In genomic region chr1:59017501-59018231, GRCh38 we compare ENCODE assay signal across 24 cellular contexts.
DNase-seq lines count a peak whose midpoint lies in the region; ATAC-seq and TF ChIP-seq lines count a peak whose summit lies in the region.
"Had no signal": no experiment of that assay in that cellular context is flagged by ENCODE, and none has a peak within 500 bp of the region (broad histone marks: within the 10 kb centered on the region; RNA-seq: fewer than 3 reads in every experiment).

No MANE protein-coding gene starts in this region.

- no peak overlapping the region for H2BK5ac ChIP-seq in mesenchymal stem cell (ENCODE audit: low read depth, low read length, poor library complexity, severe bottlenecking)

- H3K4me3 Mint-ChIP-seq in mesothelial cell of epicardium, result no peak overlapping the region
- H3K4me3 Mint-ChIP-seq: stimulated activated naive CD8-positive, alpha-beta T cell treated with anti-CD3 and anti-CD28 coated beads, Interleukin-15, Interleukin-2, amounts not matched to agents 100 ng/mL and 50 ng/mL, for 24 hours had no signal

- TF ChIP-seq CTCF in astrocyte of the spinal cord (IDR thresholded peaks at IDR 0.05; ENCODE audit: low read depth, low read length), result no peak
- TF ChIP-seq CTCF in mesothelial cell of epicardium (IDR thresholded peaks at IDR 0.05; ENCODE audit: unreplicated experiment), result no peak

- H3K79me1 ChIP-seq in mesenchymal stem cell (replicated peaks; ENCODE audit: low read length, poor library complexity, severe bottlenecking), result peaks cover 2% of the 10 kb centered on the region

- no peak overlapping the region for H3K14ac ChIP-seq in mesenchymal stem cell (ENCODE audit: low read length in 2 of 2)

- H2AFZ ChIP-seq in mesenchymal stem cell (ENCODE audit: low read depth, low read length), result no peak overlapping the region
- H2AFZ ChIP-seq: PC-9 had no signal

- H3K23ac ChIP-seq in mesenchymal stem cell (ENCODE audit: low read length in 2 of 2), result no peak overlapping the region

- H3K18ac ChIP-seq in mesenchymal stem cell (ENCODE audit: low read depth in 1 of 2, low read length in 2 of 2), result peak overlapping the region in 1 of 2 experiments; percentile 16

- no peak overlapping the region for H4K8ac ChIP-seq in mesenchymal stem cell (ENCODE audit: low read length)

- peaks cover 56% of the 10 kb centered on the region for H3K4me1 Mint-ChIP-seq in mesothelial cell of epicardium

- no peak overlapping the region for H2BK120ac ChIP-seq in mesenchymal stem cell (ENCODE audit: low read depth, low read length)

- H2BK15ac ChIP-seq in mesenchymal stem cell (ENCODE audit: low read depth, poor library complexity, severe bottlenecking), result no peak overlapping the region

- no peak overlapping the region for H3K27ac ChIP-seq in mesenchymal stem cell (ENCODE audit: low read length, poor library complexity, severe bottlenecking)
- H3K27ac ChIP-seq: KMS-11, lower lobe of right lung, ovary, PC-9, SJCRH30, tibial nerve had no signal

- H3K4me1 ChIP-seq in mesenchymal stem cell (ENCODE audit: control insufficient read depth, insufficient read depth, low read depth, low read length), result peaks cover 14% of the 10 kb centered on the region

- no peak overlapping the region for H3K4ac ChIP-seq in mesenchymal stem cell (ENCODE audit: low read depth in 1 of 2, low read length in 2 of 2)

- 65% methylated on average over 8 of the region's 8 CpGs for WGBS in mesenchymal stem cell

- peak overlapping the region; percentile 6 for H3K9ac ChIP-seq in mesenchymal stem cell (ENCODE audit: low read length)
- H3K9ac ChIP-seq: KMS-11 had no signal

- H3K4me3 ChIP-seq in astrocyte of the spinal cord (ENCODE audit: low read depth, low read length) (no peak overlapping the region), mesenchymal stem cell (ENCODE audit: insufficient read depth in 1 of 2, low read depth in 1 of 2, low read length in 2 of 2) (no peak overlapping the region)
- H3K4me3 ChIP-seq: lower lobe of right lung, ovary, PC-9, SJCRH30, tibial nerve had no signal

- peak overlapping the region; percentile 82 for H2AK5ac ChIP-seq in mesenchymal stem cell (ENCODE audit: low read length, severe bottlenecking)

- no peaks in the 10 kb centered on the region for H3K27me3 Mint-ChIP-seq in mesothelial cell of epicardium (ENCODE audit: low read depth)
- H3K27me3 Mint-ChIP-seq: CD8-positive, alpha-beta memory T cell; stimulated activated naive CD8-positive, alpha-beta T cell treated with anti-CD3 and anti-CD28 coated beads, Interleukin-15, Interleukin-2, amounts not matched to agents 100 ng/mL and 50 ng/mL, for 24 hours had no signal

- H3K9me3 Mint-ChIP-seq in mesothelial cell of epicardium, result peaks cover 4% of the 10 kb centered on the region
- H3K9me3 Mint-ChIP-seq: CD8-positive, alpha-beta memory T cell had no signal

- H3K36me3 ChIP-seq in mesenchymal stem cell (ENCODE audit: control insufficient read depth in 1 of 2, insufficient read depth in 2 of 2, low read depth in 1 of 2, low read length in 2 of 2), result no peaks in the 10 kb centered on the region
- H3K36me3 ChIP-seq: lower lobe of right lung, ovary, SJCRH30, tibial nerve had no signal

- no peak for ATAC-seq in HG03521 (IDR thresholded peaks at IDR 0.05; ENCODE audit: unreplicated experiment)
- ATAC-seq: activated CD4-positive, CD25-positive, alpha-beta regulatory T cell treated with anti-CD3 and anti-CD28 coated beads, Interleukin-2, amount 50 U/mL, for 24 hours; esophagus mucosa; lower lobe of right lung; sciatic nerve had no signal

- H3K9me3 ChIP-seq in mesenchymal stem cell (ENCODE audit: control insufficient read depth, low read length), result peaks cover 6% of the 10 kb centered on the region
- H3K9me3 ChIP-seq: lower lobe of right lung, ovary, SJCRH30 had no signal

- no peak overlapping the region for H2BK12ac ChIP-seq in mesenchymal stem cell (ENCODE audit: low read length in 2 of 2)

- H4K91ac ChIP-seq in mesenchymal stem cell (ENCODE audit: low read length), result no peak overlapping the region

- H3K27ac Mint-ChIP-seq in mesothelial cell of epicardium, result no peak overlapping the region

- H3K4me2 ChIP-seq in mesenchymal stem cell (ENCODE audit: low read length, poor library complexity, severe bottlenecking), result no peak overlapping the region
- H3K4me2 ChIP-seq: KMS-11, PC-9 had no signal

- DNase-seq in ELR (ENCODE audit: low read depth) (peak; percentile 76), MV-4-11 (lab: John Stamatoyannopoulos, UW) (peak; percentile 38), astrocyte of the spinal cord (ENCODE audit: low read depth, low spot score) (peak; percentile 54), mesenchymal stem cell (peak; percentile 86), T1000 (lab: John Stamatoyannopoulos, UW) (no peak), H4 (ENCODE audit: low spot score) (no peak), mesothelial cell of epicardium (ENCODE audit: low spot score in 2 of 2, unreplicated experiment in 2 of 2) (no peak)
- DNase-seq: caudate nucleus; CD8-positive, alpha-beta memory T cell; head of caudate nucleus; lower lobe of right lung; NCI-H1417 treated with DMSO at 0.1 percent for 48 hours; NCI-H526; ovary; PC-9; SJCRH30; stimulated activated CD4-positive, alpha-beta T cell treated with anti-CD3 and anti-CD28 coated beads, Interleukin-2, amount 100 ng/mL, for 24 hours had no signal

- no peaks in the 10 kb centered on the region for H3K27me3 ChIP-seq in mesenchymal stem cell (ENCODE audit: control insufficient read depth in 1 of 2, insufficient read depth in 1 of 2, low read length in 2 of 2)
- H3K27me3 ChIP-seq: ovary, SJCRH30, tibial nerve had no signal

- H3K36me3 Mint-ChIP-seq in mesothelial cell of epicardium, result no peaks in the 10 kb centered on the region

- in situ Hi-C loops in astrocyte of the spinal cord (cut with HindIII; ENCODE audit: low sequenced_read_pairs), result no loop called here

Comparison
In these comparisons a context has a peak if more than half of its experiments do, and no peak if none do; other contexts are left out.
1. DNase-seq: peak in ELR (single experiment), MV-4-11 (single experiment), astrocyte of the spinal cord (single experiment) and mesenchymal stem cell (single experiment); none in T1000 (single experiment), H4 (single experiment) and mesothelial cell of epicardium (0 of 2).